1 cellular context compared by ENCODE assay signal in the genomic region with DNA sequence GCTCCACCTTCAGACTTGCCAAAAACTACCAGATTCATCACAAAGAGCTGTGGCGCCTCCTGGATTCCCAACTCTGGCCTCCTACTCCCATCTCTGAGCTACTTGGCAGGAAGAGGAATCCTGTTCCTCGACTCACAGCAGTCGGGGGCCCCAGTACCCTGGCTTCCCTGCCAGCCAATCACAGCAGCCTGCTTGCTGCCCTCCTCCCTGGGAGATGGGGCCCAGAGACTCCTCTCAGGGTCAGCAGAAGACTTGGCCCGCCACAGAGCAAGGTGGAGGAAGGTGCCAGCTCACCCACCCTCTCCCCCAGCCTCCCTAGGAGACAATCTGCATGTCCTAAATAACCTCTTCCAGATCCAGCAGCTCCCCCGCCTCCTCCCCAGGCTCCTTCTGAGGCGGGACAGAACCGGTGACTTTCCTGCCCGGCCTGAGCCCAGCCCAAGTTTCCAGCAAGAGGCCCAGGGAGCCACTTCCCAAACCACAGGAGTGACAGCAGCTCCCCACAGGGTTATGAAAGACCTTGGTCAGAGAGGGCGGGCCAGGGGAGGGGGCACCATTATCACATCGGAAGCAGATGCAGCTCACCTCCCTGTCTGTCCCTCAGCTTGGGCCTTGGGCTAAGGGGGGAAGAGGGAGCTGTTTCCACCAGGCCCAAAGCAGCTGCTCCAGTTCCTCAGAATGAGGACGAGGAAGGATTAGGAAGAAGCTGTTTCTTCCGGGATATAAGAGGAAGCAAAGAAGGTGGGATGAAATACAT.
A peak's percentile ranks its signal among the peaks of the same experiment; 100 is the strongest.
TF ChIP-seq lines count a peak whose summit lies in the region.

No MANE protein-coding gene starts in this region.

TF ChIP-seq in K562, 482 proteins besides CTCF, POLR2A, EP300 and RAD21 (continued from another document and continues in another):
- TF ChIP-seq, protein P1, sequence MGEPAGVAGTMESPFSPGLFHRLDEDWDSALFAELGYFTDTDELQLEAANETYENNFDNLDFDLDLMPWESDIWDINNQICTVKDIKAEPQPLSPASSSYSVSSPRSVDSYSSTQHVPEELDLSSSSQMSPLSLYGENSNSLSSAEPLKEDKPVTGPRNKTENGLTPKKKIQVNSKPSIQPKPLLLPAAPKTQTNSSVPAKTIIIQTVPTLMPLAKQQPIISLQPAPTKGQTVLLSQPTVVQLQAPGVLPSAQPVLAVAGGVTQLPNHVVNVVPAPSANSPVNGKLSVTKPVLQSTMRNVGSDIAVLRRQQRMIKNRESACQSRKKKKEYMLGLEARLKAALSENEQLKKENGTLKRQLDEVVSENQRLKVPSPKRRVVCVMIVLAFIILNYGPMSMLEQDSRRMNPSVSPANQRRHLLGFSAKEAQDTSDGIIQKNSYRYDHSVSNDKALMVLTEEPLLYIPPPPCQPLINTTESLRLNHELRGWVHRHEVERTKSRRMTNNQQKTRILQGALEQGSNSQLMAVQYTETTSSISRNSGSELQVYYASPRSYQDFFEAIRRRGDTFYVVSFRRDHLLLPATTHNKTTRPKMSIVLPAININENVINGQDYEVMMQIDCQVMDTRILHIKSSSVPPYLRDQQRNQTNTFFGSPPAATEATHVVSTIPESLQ (CRISPR knock-in tag; IDR thresholded peaks at IDR 0.05): peak; percentile 59; the same call in 1 of the 2 replicates
- TF ChIP-seq YY1 (IDR thresholded peaks at IDR 0.05; ENCODE audit: borderline replicate concordance in 1 of 3, control insufficient read depth in 1 of 3, extremely low read depth in 1 of 3, insufficient read depth in 3 of 3, insufficient read length in 1 of 3, insufficient replicate concordance in 2 of 3, low read depth in 1 of 3, low read length in 2 of 3) (peak in 2 of 3 experiments; percentile 19 to 40), ESRRA (IDR thresholded peaks at IDR 0.05; ENCODE audit: borderline replicate concordance, low read depth) (peak; percentile 96; the same call in 1 of the 2 replicates), CAMTA2 (CRISPR knock-in tag; conservative IDR thresholded peaks at IDR 0.05) (0 out of 2 replicates have a peak, but pooled peaks have one; percentile 31), FOXK1 (CRISPR knock-in tag; IDR thresholded peaks at IDR 0.05; ENCODE audit: borderline replicate concordance) (no peak), HDAC6 (IDR thresholded peaks at IDR 0.05; ENCODE audit: low read depth, low read length) (no peak), PHB (CRISPR knock-in tag; IDR thresholded peaks at IDR 0.05) (no peak), ZNF347 (CRISPR knock-in tag; IDR thresholded peaks at IDR 0.05; ENCODE audit: low read depth) (no peak), ETV6 (IDR thresholded peaks at IDR 0.05; ENCODE audit: borderline replicate concordance in 1 of 2, low read depth in 2 of 2, low read length in 1 of 2) (peak; percentile 90 to 99), ETV6 (CRISPR knock-in tag; IDR thresholded peaks at IDR 0.05; ENCODE audit: borderline replicate concordance) (no peak), ZSCAN29 (IDR thresholded peaks at IDR 0.05) (no peak), MAFK (IDR thresholded peaks at IDR 0.05; ENCODE audit: low read length) (no peak), ZNF431 (CRISPR knock-in tag; IDR thresholded peaks at IDR 0.05) (no peak), CC2D1A (IDR thresholded peaks at IDR 0.05) (no peak; the same call in none of the 2 replicates), MXI1 (IDR thresholded peaks at IDR 0.05; ENCODE audit: low read depth, low read length) (no peak), ZNF274 (IDR thresholded peaks at IDR 0.05; ENCODE audit: borderline replicate concordance, low read depth, low read length) (no peak), ZBTB8A (IDR thresholded peaks at IDR 0.05; ENCODE audit: partially characterized antibody) (no peak), OTX1 (CRISPR knock-in tag; IDR thresholded peaks at IDR 0.05) (0 out of 2 replicates have a peak, but pooled peaks have one; percentile 67), HDAC3 (IDR thresholded peaks at IDR 0.05; ENCODE audit: borderline replicate concordance, partially characterized antibody) (peak; percentile 80), PHF21A (IDR thresholded peaks at IDR 0.05; ENCODE audit: borderline replicate concordance, low read depth) (peak; percentile 77; the same call in 1 of the 2 replicates), NR2C2 (CRISPR knock-in tag; IDR thresholded peaks at IDR 0.05) (no peak), NR2C2 (tag; IDR thresholded peaks at IDR 0.05) (peak; percentile 88), HLTF (IDR thresholded peaks at IDR 0.05) (no peak), MAZ (CRISPR knock-in tag; conservative IDR thresholded peaks at IDR 0.05 in 1 of 2, IDR thresholded peaks at IDR 0.05 in 1 of 2) (peak; percentile 90 to 94), SUPT5H (IDR thresholded peaks at IDR 0.05) (peak; percentile 12; the same call in 1 of the 2 replicates)
- TF ChIP-seq, protein P2, sequence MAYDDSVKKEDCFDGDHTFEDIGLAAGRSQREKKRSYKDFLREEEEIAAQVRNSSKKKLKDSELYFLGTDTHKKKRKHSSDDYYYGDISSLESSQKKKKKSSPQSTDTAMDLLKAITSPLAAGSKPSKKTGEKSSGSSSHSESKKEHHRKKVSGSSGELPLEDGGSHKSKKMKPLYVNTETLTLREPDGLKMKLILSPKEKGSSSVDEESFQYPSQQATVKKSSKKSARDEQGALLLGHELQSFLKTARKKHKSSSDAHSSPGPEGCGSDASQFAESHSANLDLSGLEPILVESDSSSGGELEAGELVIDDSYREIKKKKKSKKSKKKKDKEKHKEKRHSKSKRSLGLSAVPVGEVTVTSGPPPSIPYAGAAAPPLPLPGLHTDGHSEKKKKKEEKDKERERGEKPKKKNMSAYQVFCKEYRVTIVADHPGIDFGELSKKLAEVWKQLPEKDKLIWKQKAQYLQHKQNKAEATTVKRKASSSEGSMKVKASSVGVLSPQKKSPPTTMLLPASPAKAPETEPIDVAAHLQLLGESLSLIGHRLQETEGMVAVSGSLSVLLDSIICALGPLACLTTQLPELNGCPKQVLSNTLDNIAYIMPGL (CRISPR knock-in tag; IDR thresholded peaks at IDR 0.05): no peak
- TF ChIP-seq, protein P3, sequence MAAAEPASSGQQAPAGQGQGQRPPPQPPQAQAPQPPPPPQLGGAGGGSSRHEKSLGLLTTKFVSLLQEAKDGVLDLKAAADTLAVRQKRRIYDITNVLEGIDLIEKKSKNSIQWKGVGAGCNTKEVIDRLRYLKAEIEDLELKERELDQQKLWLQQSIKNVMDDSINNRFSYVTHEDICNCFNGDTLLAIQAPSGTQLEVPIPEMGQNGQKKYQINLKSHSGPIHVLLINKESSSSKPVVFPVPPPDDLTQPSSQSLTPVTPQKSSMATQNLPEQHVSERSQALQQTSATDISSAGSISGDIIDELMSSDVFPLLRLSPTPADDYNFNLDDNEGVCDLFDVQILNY (CRISPR knock-in tag; IDR thresholded peaks at IDR 0.05): no peak
- TF ChIP-seq, protein P4, sequence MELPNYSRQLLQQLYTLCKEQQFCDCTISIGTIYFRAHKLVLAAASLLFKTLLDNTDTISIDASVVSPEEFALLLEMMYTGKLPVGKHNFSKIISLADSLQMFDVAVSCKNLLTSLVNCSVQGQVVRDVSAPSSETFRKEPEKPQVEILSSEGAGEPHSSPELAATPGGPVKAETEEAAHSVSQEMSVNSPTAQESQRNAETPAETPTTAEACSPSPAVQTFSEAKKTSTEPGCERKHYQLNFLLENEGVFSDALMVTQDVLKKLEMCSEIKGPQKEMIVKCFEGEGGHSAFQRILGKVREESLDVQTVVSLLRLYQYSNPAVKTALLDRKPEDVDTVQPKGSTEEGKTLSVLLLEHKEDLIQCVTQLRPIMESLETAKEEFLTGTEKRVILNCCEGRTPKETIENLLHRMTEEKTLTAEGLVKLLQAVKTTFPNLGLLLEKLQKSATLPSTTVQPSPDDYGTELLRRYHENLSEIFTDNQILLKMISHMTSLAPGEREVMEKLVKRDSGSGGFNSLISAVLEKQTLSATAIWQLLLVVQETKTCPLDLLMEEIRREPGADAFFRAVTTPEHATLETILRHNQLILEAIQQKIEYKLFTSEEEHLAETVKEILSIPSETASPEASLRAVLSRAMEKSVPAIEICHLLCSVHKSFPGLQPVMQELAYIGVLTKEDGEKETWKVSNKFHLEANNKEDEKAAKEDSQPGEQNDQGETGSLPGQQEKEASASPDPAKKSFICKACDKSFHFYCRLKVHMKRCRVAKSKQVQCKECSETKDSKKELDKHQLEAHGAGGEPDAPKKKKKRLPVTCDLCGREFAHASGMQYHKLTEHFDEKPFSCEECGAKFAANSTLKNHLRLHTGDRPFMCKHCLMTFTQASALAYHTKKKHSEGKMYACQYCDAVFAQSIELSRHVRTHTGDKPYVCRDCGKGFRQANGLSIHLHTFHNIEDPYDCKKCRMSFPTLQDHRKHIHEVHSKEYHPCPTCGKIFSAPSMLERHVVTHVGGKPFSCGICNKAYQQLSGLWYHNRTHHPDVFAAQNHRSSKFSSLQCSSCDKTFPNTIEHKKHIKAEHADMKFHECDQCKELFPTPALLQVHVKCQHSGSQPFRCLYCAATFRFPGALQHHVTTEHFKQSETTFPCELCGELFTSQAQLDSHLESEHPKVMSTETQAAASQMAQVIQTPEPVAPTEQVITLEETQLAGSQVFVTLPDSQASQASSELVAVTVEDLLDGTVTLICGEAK (IDR thresholded peaks at IDR 0.05): 0 out of 2 replicates have a peak, but pooled peaks have one; percentile 10
- TF ChIP-seq, protein P4 (CRISPR knock-in tag; IDR thresholded peaks at IDR 0.05): no peak
- TF ChIP-seq, protein P5, sequence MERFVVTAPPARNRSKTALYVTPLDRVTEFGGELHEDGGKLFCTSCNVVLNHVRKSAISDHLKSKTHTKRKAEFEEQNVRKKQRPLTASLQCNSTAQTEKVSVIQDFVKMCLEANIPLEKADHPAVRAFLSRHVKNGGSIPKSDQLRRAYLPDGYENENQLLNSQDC (CRISPR knock-in tag; IDR thresholded peaks at IDR 0.05): no peak
- TF ChIP-seq, protein P6, sequence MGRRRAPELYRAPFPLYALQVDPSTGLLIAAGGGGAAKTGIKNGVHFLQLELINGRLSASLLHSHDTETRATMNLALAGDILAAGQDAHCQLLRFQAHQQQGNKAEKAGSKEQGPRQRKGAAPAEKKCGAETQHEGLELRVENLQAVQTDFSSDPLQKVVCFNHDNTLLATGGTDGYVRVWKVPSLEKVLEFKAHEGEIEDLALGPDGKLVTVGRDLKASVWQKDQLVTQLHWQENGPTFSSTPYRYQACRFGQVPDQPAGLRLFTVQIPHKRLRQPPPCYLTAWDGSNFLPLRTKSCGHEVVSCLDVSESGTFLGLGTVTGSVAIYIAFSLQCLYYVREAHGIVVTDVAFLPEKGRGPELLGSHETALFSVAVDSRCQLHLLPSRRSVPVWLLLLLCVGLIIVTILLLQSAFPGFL (CRISPR knock-in tag; IDR thresholded peaks at IDR 0.05): no peak
- TF ChIP-seq, protein P7, sequence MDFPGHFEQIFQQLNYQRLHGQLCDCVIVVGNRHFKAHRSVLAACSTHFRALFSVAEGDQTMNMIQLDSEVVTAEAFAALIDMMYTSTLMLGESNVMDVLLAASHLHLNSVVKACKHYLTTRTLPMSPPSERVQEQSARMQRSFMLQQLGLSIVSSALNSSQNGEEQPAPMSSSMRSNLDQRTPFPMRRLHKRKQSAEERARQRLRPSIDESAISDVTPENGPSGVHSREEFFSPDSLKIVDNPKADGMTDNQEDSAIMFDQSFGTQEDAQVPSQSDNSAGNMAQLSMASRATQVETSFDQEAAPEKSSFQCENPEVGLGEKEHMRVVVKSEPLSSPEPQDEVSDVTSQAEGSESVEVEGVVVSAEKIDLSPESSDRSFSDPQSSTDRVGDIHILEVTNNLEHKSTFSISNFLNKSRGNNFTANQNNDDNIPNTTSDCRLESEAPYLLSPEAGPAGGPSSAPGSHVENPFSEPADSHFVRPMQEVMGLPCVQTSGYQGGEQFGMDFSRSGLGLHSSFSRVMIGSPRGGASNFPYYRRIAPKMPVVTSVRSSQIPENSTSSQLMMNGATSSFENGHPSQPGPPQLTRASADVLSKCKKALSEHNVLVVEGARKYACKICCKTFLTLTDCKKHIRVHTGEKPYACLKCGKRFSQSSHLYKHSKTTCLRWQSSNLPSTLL (IDR thresholded peaks at IDR 0.05): no peak
- TF ChIP-seq, protein P8, sequence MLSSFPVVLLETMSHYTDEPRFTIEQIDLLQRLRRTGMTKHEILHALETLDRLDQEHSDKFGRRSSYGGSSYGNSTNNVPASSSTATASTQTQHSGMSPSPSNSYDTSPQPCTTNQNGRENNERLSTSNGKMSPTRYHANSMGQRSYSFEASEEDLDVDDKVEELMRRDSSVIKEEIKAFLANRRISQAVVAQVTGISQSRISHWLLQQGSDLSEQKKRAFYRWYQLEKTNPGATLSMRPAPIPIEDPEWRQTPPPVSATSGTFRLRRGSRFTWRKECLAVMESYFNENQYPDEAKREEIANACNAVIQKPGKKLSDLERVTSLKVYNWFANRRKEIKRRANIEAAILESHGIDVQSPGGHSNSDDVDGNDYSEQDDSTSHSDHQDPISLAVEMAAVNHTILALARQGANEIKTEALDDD (IDR thresholded peaks at IDR 0.05): no peak; the same call in 1 of the 2 replicates
- TF ChIP-seq, protein P9, sequence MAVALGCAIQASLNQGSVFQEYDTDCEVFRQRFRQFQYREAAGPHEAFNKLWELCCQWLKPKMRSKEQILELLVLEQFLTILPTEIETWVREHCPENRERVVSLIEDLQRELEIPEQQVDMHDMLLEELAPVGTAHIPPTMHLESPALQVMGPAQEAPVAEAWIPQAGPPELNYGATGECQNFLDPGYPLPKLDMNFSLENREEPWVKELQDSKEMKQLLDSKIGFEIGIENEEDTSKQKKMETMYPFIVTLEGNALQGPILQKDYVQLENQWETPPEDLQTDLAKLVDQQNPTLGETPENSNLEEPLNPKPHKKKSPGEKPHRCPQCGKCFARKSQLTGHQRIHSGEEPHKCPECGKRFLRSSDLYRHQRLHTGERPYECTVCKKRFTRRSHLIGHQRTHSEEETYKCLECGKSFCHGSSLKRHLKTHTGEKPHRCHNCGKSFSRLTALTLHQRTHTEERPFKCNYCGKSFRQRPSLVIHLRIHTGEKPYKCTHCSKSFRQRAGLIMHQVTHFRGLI (CRISPR knock-in tag; IDR thresholded peaks at IDR 0.05): no peak
